ENCODE assay signal across 1 cellular context in genomic region chr2:224372624-224373023, GRCh38.
TF ChIP-seq lines count a peak whose summit lies in the region.

No MANE protein-coding gene starts in this region.

TF ChIP-seq in H1, 55 proteins besides CTCF, POLR2A, EP300 and RAD21:
- TF ChIP-seq CHD1 (IDR thresholded peaks at IDR 0.05; ENCODE audit: low read depth, low read length): no peak
- TF ChIP-seq, protein P1, sequence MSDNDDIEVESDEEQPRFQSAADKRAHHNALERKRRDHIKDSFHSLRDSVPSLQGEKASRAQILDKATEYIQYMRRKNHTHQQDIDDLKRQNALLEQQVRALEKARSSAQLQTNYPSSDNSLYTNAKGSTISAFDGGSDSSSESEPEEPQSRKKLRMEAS (IDR thresholded peaks at IDR 0.05): no peak
- TF ChIP-seq RXRA (IDR thresholded peaks at IDR 0.05; ENCODE audit: insufficient read depth, low read depth, low read length): no peak
- no peak for TF ChIP-seq SIRT6 (IDR thresholded peaks at IDR 0.05; ENCODE audit: low read length)
- TF ChIP-seq CBX5 (IDR thresholded peaks at IDR 0.05; ENCODE audit: low read depth, low read length): no peak
- TF ChIP-seq POLR2AphosphoS5 (IDR thresholded peaks at IDR 0.05; ENCODE audit: low read depth, low read length): no peak
- TF ChIP-seq GABPA (IDR thresholded peaks at IDR 0.05; ENCODE audit: borderline replicate concordance, insufficient read depth, low read length): no peak
- no peak for TF ChIP-seq SP2 (IDR thresholded peaks at IDR 0.05; ENCODE audit: low read length)
- TF ChIP-seq TAF1 (IDR thresholded peaks at IDR 0.05; ENCODE audit: low read depth, low read length): no peak
TF ChIP-seq in H1: peak in this region for 0.
